In the genomic region with DNA sequence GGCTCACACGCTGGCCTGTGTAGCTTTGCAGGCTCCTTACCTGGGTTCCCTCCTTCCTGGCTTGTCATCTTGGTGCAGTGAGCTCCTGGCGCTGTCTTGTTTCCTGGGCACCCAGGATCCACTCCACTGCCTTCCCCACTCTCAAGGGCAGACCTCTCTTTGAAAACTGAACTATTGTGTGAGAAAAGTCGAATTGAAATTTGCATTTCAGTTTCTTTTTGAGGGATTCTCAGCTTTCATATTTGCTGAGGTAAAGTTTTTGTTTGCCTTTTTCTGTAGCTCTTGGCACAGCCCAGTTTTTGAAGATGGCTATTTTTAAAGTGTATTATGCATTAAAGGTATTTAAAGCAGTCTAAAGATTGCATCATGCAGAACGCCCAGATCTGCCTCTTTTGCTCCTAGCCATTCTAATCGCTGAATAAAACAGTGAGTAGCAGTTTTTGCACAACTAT, we compare ENCODE assay signal across 11 cellular contexts.
DNase-seq lines count a peak whose midpoint lies in the region; ATAC-seq and TF ChIP-seq lines count a peak whose summit lies in the region.
"Had no signal": no experiment of that assay in that cellular context is flagged by ENCODE, and none has a peak within 500 bp of the region (broad histone marks: within the 10 kb centered on the region; RNA-seq: fewer than 3 reads in every experiment).

No MANE protein-coding gene starts in this region.

- H3K27me3 Mint-ChIP-seq in mesothelial cell of epicardium (ENCODE audit: low read depth), result no peaks in the 10 kb centered on the region

- no peaks in the 10 kb centered on the region for H3K79me1 ChIP-seq in mesendoderm (ENCODE audit: low read length)

- H3K4me1 Mint-ChIP-seq in mesothelial cell of epicardium, result no peaks in the 10 kb centered on the region

- no peak overlapping the region for H3K4me2 ChIP-seq in mesendoderm (ENCODE audit: low read length)

- peak; percentile 89 for ATAC-seq in GM18517 (IDR thresholded peaks at IDR 0.05; ENCODE audit: unreplicated experiment)
- peak; percentile 59 for ATAC-seq in GM21367 (IDR thresholded peaks at IDR 0.05; ENCODE audit: unreplicated experiment)
- peak; percentile 71 for ATAC-seq in HG03196 (IDR thresholded peaks at IDR 0.05; ENCODE audit: unreplicated experiment)

- H3K9me3 Mint-ChIP-seq in mesothelial cell of epicardium, result no peaks in the 10 kb centered on the region

- no peak overlapping the region for H2BK5ac ChIP-seq in mesendoderm (ENCODE audit: low read length)

- no peak for TF ChIP-seq CTCF in mesothelial cell of epicardium (IDR thresholded peaks at IDR 0.05; ENCODE audit: unreplicated experiment)

- H3K36me3 ChIP-seq in mesendoderm (ENCODE audit: control insufficient read depth, insufficient read depth, low read length), result peaks cover 3% of the 10 kb centered on the region

- H4K8ac ChIP-seq in mesendoderm (ENCODE audit: low read depth, low read length), result no peak overlapping the region

- H3K4ac ChIP-seq in mesendoderm (ENCODE audit: low read depth, low read length), result no peak overlapping the region

- WGBS in mesendoderm (ENCODE audit: extremely low coverage, insufficient coverage, low lambda C conversion rate), result no CpG with 5 or more reads among the region's 5 CpGs

- H3K4me1 ChIP-seq in mesendoderm (ENCODE audit: control insufficient read depth, low read depth, low read length), result no peaks in the 10 kb centered on the region
- H3K4me1 ChIP-seq: vagina had no signal

- H3K27me3 ChIP-seq in mesendoderm (ENCODE audit: insufficient read depth, low read length, poor library complexity), result no peaks in the 10 kb centered on the region
- H3K27me3 ChIP-seq: vagina had no signal

- H3K4me3 Mint-ChIP-seq in mesothelial cell of epicardium, result no peak overlapping the region

- no peak overlapping the region for H3K23ac ChIP-seq in mesendoderm (ENCODE audit: low read length)

- H2AK5ac ChIP-seq in mesendoderm (ENCODE audit: low read length), result no peak overlapping the region

- no peaks in the 10 kb centered on the region for H3K79me2 ChIP-seq in mesendoderm (ENCODE audit: control insufficient read depth, insufficient read depth, low read length)

- H3K36me3 Mint-ChIP-seq in mesothelial cell of epicardium, result peaks cover 21% of the 10 kb centered on the region

- no peak for DNase-seq in epithelial cell of prostate (ENCODE audit: low read depth, low spot score)
- DNase-seq in pons (ENCODE audit: low spot score), result no peak
- no peak for DNase-seq in foreskin melanocyte
- DNase-seq in mesothelial cell of epicardium (ENCODE audit: low spot score in 2 of 2, unreplicated experiment in 2 of 2), result no peak
- DNase-seq in mesendoderm, result no peak
- DNase-seq: activated naive CD4-positive, alpha-beta T cell treated with Interleukin-2 at 50 U/mL for 16 hours; hypothalamus had no signal

- H2BK15ac ChIP-seq in mesendoderm (replicated peaks; ENCODE audit: low read depth), result no peak overlapping the region

- no peak overlapping the region for H4K5ac ChIP-seq in mesendoderm (ENCODE audit: low read length)

- no peak overlapping the region for H3K56ac ChIP-seq in mesendoderm (ENCODE audit: low read length)

- H3K27ac ChIP-seq in epithelial cell of prostate, result peak overlapping the region; percentile 27
- no peak overlapping the region for H3K27ac ChIP-seq in mesendoderm (ENCODE audit: low read depth, low read length)
- H3K27ac ChIP-seq: vagina had no signal

- no peak overlapping the region for H3K27ac Mint-ChIP-seq in mesothelial cell of epicardium

- H3K9ac ChIP-seq in mesendoderm (ENCODE audit: low read length), result no peak overlapping the region

- no peak overlapping the region for H2BK120ac ChIP-seq in mesendoderm (ENCODE audit: low read depth, low read length)

- H3K18ac ChIP-seq in mesendoderm (ENCODE audit: low read length), result no peak overlapping the region

- H3K4me3 ChIP-seq in mesendoderm (ENCODE audit: low read length), result no peak overlapping the region
- H3K4me3 ChIP-seq: vagina had no signal
